ENCODE assay signal across 1 cellular context in genomic region chr11:72821920-72822799, GRCh38.
TF ChIP-seq lines count a peak whose summit lies in the region.

No MANE protein-coding gene starts in this region.

TF ChIP-seq in K562, 482 proteins besides CTCF, POLR2A, EP300 and RAD21 (continued from another document and continues in another):
- TF ChIP-seq TFE3 (CRISPR knock-in tag; IDR thresholded peaks at IDR 0.05) (no peak), NCOR1 (IDR thresholded peaks at IDR 0.05) (no peak), ZKSCAN1 (IDR thresholded peaks at IDR 0.05; ENCODE audit: low read depth, low read length) (no peak), SIN3B (IDR thresholded peaks at IDR 0.05; ENCODE audit: low read depth) (no peak), ZNF695 (CRISPR knock-in tag; IDR thresholded peaks at IDR 0.05) (no peak), CREB3 (tag; conservative IDR thresholded peaks at IDR 0.05; ENCODE audit: low read depth) (no peak), CBX8 (IDR thresholded peaks at IDR 0.05; ENCODE audit: borderline replicate concordance, extremely low read depth, low read depth, low read length, poor library complexity, severe bottlenecking) (no peak), MXI1 (IDR thresholded peaks at IDR 0.05; ENCODE audit: low read depth, low read length) (no peak), BRF1 (IDR thresholded peaks at IDR 0.05; ENCODE audit: borderline replicate concordance, extremely low read depth, insufficient read length) (no peak), SRSF3 (IDR thresholded peaks at IDR 0.05; ENCODE audit: insufficient read depth, low read length) (no peak), TEAD1 (CRISPR knock-in tag; IDR thresholded peaks at IDR 0.05) (peak in 1 of 2 experiments; percentile 67; a peak in 2 of 4 replicates), MXD1 (CRISPR knock-in tag; IDR thresholded peaks at IDR 0.05; ENCODE audit: borderline replicate concordance, poor library complexity, severe bottlenecking) (no peak), RBM17 (IDR thresholded peaks at IDR 0.05; ENCODE audit: borderline replicate concordance, low read depth, low read length) (no peak), CCNT2 (IDR thresholded peaks at IDR 0.05; ENCODE audit: borderline replicate concordance, extremely low read depth, insufficient read length, low read depth, low read length) (peak; percentile 56), HSF4 (CRISPR knock-in tag; IDR thresholded peaks at IDR 0.05; ENCODE audit: borderline replicate concordance) (no peak), E2F5 (CRISPR knock-in tag; IDR thresholded peaks at IDR 0.05) (no peak), YY1 (IDR thresholded peaks at IDR 0.05; ENCODE audit: borderline replicate concordance in 1 of 3, control insufficient read depth in 1 of 3, extremely low read depth in 1 of 3, insufficient read depth in 3 of 3, insufficient read length in 1 of 3, insufficient replicate concordance in 2 of 3, low read depth in 1 of 3, low read length in 2 of 3) (peak in 1 of 3 experiments; percentile 8), HDGF (IDR thresholded peaks at IDR 0.05) (no peak), HNRNPLL (IDR thresholded peaks at IDR 0.05; ENCODE audit: low read depth, low read length, poor library complexity, severe bottlenecking) (peak; percentile 100), ZNF197 (CRISPR knock-in tag; IDR thresholded peaks at IDR 0.05; ENCODE audit: low read depth) (no peak), SP2 (IDR thresholded peaks at IDR 0.05; ENCODE audit: extremely low read depth, low read depth, low read length, poor library complexity, severe bottlenecking) (no peak), C11orf30 (IDR thresholded peaks at IDR 0.05; ENCODE audit: low read depth) (no peak), FUS (optimal IDR thresholded peaks at IDR 0.05; ENCODE audit: low read depth, low read length) (no peak), PHF8 (IDR thresholded peaks at IDR 0.05; ENCODE audit: borderline replicate concordance, low read length) (peak; percentile 70; the same call in 1 of the 2 replicates), TSC22D4 (tag; IDR thresholded peaks at IDR 0.05) (no peak), ESRRA (IDR thresholded peaks at IDR 0.05; ENCODE audit: borderline replicate concordance, low read depth) (peak; percentile 14; the same call in 1 of the 2 replicates), CREB3L1 (IDR thresholded peaks at IDR 0.05; ENCODE audit: borderline replicate concordance, low read depth) (no peak), ZNF232 (CRISPR knock-in tag; IDR thresholded peaks at IDR 0.05) (no peak), E2F4 (CRISPR knock-in tag; IDR thresholded peaks at IDR 0.05; ENCODE audit: low read depth) (no peak), FOXO4 (CRISPR knock-in tag; IDR thresholded peaks at IDR 0.05) (no peak), MNT (conservative IDR thresholded peaks at IDR 0.05) (peak in 1 of 2 experiments; percentile 65; a peak in 2 of 4 replicates), SP1 (CRISPR knock-in tag; IDR thresholded peaks at IDR 0.05) (0 out of 2 replicates have a peak, but pooled peaks have one; percentile 45)
- TF ChIP-seq, protein P1, sequence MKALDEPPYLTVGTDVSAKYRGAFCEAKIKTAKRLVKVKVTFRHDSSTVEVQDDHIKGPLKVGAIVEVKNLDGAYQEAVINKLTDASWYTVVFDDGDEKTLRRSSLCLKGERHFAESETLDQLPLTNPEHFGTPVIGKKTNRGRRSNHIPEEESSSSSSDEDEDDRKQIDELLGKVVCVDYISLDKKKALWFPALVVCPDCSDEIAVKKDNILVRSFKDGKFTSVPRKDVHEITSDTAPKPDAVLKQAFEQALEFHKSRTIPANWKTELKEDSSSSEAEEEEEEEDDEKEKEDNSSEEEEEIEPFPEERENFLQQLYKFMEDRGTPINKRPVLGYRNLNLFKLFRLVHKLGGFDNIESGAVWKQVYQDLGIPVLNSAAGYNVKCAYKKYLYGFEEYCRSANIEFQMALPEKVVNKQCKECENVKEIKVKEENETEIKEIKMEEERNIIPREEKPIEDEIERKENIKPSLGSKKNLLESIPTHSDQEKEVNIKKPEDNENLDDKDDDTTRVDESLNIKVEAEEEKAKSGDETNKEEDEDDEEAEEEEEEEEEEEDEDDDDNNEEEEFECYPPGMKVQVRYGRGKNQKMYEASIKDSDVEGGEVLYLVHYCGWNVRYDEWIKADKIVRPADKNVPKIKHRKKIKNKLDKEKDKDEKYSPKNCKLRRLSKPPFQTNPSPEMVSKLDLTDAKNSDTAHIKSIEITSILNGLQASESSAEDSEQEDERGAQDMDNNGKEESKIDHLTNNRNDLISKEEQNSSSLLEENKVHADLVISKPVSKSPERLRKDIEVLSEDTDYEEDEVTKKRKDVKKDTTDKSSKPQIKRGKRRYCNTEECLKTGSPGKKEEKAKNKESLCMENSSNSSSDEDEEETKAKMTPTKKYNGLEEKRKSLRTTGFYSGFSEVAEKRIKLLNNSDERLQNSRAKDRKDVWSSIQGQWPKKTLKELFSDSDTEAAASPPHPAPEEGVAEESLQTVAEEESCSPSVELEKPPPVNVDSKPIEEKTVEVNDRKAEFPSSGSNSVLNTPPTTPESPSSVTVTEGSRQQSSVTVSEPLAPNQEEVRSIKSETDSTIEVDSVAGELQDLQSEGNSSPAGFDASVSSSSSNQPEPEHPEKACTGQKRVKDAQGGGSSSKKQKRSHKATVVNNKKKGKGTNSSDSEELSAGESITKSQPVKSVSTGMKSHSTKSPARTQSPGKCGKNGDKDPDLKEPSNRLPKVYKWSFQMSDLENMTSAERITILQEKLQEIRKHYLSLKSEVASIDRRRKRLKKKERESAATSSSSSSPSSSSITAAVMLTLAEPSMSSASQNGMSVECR (CRISPR knock-in tag; IDR thresholded peaks at IDR 0.05), result peak; percentile 28; the same call in 1 of the 2 replicates
- TF ChIP-seq, protein P2, sequence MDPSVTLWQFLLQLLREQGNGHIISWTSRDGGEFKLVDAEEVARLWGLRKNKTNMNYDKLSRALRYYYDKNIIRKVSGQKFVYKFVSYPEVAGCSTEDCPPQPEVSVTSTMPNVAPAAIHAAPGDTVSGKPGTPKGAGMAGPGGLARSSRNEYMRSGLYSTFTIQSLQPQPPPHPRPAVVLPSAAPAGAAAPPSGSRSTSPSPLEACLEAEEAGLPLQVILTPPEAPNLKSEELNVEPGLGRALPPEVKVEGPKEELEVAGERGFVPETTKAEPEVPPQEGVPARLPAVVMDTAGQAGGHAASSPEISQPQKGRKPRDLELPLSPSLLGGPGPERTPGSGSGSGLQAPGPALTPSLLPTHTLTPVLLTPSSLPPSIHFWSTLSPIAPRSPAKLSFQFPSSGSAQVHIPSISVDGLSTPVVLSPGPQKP (CRISPR knock-in tag; IDR thresholded peaks at IDR 0.05), result no peak
- TF ChIP-seq, protein P3, sequence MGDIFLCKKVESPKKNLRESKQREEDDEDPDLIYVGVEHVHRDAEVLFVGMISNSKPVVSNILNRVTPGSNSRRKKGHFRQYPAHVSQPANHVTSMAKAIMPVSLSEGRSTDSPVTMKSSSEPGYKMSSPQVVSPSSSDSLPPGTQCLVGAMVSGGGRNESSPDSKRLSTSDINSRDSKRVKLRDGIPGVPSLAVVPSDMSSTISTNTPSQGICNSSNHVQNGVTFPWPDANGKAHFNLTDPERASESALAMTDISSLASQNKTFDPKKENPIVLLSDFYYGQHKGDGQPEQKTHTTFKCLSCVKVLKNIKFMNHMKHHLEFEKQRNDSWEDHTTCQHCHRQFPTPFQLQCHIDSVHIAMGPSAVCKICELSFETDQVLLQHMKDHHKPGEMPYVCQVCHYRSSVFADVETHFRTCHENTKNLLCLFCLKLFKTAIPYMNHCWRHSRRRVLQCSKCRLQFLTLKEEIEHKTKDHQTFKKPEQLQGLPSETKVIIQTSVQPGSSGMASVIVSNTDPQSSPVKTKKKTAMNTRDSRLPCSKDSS (IDR thresholded peaks at IDR 0.05; ENCODE audit: low read depth, partially characterized antibody), result no peak
- TF ChIP-seq, protein P4, sequence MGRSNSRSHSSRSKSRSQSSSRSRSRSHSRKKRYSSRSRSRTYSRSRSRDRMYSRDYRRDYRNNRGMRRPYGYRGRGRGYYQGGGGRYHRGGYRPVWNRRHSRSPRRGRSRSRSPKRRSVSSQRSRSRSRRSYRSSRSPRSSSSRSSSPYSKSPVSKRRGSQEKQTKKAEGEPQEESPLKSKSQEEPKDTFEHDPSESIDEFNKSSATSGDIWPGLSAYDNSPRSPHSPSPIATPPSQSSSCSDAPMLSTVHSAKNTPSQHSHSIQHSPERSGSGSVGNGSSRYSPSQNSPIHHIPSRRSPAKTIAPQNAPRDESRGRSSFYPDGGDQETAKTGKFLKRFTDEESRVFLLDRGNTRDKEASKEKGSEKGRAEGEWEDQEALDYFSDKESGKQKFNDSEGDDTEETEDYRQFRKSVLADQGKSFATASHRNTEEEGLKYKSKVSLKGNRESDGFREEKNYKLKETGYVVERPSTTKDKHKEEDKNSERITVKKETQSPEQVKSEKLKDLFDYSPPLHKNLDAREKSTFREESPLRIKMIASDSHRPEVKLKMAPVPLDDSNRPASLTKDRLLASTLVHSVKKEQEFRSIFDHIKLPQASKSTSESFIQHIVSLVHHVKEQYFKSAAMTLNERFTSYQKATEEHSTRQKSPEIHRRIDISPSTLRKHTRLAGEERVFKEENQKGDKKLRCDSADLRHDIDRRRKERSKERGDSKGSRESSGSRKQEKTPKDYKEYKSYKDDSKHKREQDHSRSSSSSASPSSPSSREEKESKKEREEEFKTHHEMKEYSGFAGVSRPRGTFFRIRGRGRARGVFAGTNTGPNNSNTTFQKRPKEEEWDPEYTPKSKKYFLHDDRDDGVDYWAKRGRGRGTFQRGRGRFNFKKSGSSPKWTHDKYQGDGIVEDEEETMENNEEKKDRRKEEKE (IDR thresholded peaks at IDR 0.05; ENCODE audit: borderline replicate concordance in 1 of 2, control insufficient read depth in 1 of 2, low read depth in 2 of 2, low read length in 1 of 2), result no peak
